In genomic region chr17:36120221-36120620, GRCh38 we compare ENCODE assay signal across 33 cellular contexts. TPM values are rescaled to one million over a fixed set of nuclear protein-coding genes. Genes with fewer than 3 reads are reported as not detected.
"Had no signal": no experiment of that assay in that cellular context is flagged by ENCODE, and none has a peak within 500 bp of the region (broad histone marks: within the 10 kb centered on the region; RNA-seq: fewer than 3 reads in every experiment).

No MANE protein-coding gene starts in this region.

- H3K9me3 Mint-ChIP-seq: activated B cell treated with CpG ODN at 0.5 μM for 24 hours; activated naive CD4-positive, alpha-beta T cell treated with anti-CD3 and anti-CD28 coated beads, Interleukin-2, amount 50 U/mL, for 72 hours had no signal

- H3K27ac Mint-ChIP-seq: activated B cell treated with CpG ODN at 0.5 μM for 24 hours; activated naive CD4-positive, alpha-beta T cell treated with anti-CD3 and anti-CD28 coated beads for 36 hours; activated naive CD4-positive, alpha-beta T cell treated with anti-CD3 and anti-CD28 coated beads, Interleukin-2, amount 50 U/mL, for 72 hours; activated T-helper 1 cell treated with anti-CD3 and anti-CD28 coated beads, Interleukin-12 subunit alpha, Interleukin-12 subunit beta, Interleukin-2, Interleukin-4 antibody, amounts not matched to agents 30 ng/mL and 10 ng/mL and 1 ng/mL, durations not matched to agents 14 hours and 24 hours and 36 hours; T-helper 1 cell treated with Interleukin-12 subunit alpha and Interleukin-12 subunit beta and Interleukin-4 antibody, amounts not matched to agents 30 μg/mL and 1 μg/mL, for 36 hours; T-helper 2 cell treated with Interferon-gamma antibody and Interleukin-4, amounts not matched to agents 5 μg/mL and 100 μg/mL, for 36 hours had no signal

- H3K4me3 Mint-ChIP-seq: activated B cell treated with CpG ODN at 0.5 μM for 24 hours; activated naive CD4-positive, alpha-beta T cell treated with anti-CD3 and anti-CD28 coated beads for 36 hours; activated T-helper 1 cell treated with anti-CD3 and anti-CD28 coated beads, Interleukin-12 subunit alpha, Interleukin-12 subunit beta, Interleukin-2, Interleukin-4 antibody, amounts not matched to agents 30 ng/mL and 10 ng/mL and 1 ng/mL, durations not matched to agents 14 hours and 24 hours and 36 hours; T-helper 1 cell treated with Interleukin-12 subunit alpha and Interleukin-12 subunit beta and Interleukin-4 antibody, amounts not matched to agents 30 μg/mL and 1 μg/mL, for 36 hours; T-helper 2 cell treated with Interferon-gamma antibody and Interleukin-4, amounts not matched to agents 5 μg/mL and 100 μg/mL, for 36 hours had no signal

- DNase-seq: activated B cell treated with CpG ODN at 0.5 μM for 24 hours; activated CD4-positive, alpha-beta T cell treated with anti-CD3 and anti-CD28 coated beads for 48 hours; activated CD4-positive, alpha-beta T cell treated with anti-CD3 and anti-CD28 coated beads, Interleukin-2, amount 50 U/mL, for 4 hours; activated CD4-positive, CD25-positive, alpha-beta regulatory T cell treated with anti-CD3 and anti-CD28 coated beads, Interleukin-2, amount 50 U/mL, for 72 hours; activated CD8-positive, alpha-beta memory T cell treated with anti-CD3 and anti-CD28 coated beads, Interleukin-2, amount 50 U/mL, for 4 hours; activated gamma-delta T cell treated with Interleukin-2 at 50 U/mL for 16 hours; activated naive CD4-positive, alpha-beta T cell treated with anti-CD3 and anti-CD28 coated beads for 36 hours; amniotic stem cell; aorta; body of pancreas; cerebellar nuclear complex; NCI-H1092 treated with DMSO at 0.1 percent for 48 hours; NCI-H1417; NCI-H146; NCI-H187; NCI-H2029 treated with DMSO at 0.1 percent for 48 hours; NCI-H2107; NCI-H2171; NCI-H510A; NCI-H526; NCI-H748 treated with DMSO at 0.1 percent for 48 hours; NK-92 treated with Interleukin-12 subunit alpha and Interleukin-12 subunit beta, amount 100 ng/mL, for 24 hours; PC-3; Peyer's patch; RPMI8226; SHP77 treated with DMSO at 0.1 percent for 48 hours; SK-N-SH had no signal

- ATAC-seq: activated naive CD4-positive, alpha-beta T cell treated with anti-CD3 and anti-CD28 coated beads, Interleukin-2, amount 50 U/mL, for 72 hours; body of pancreas; PC-3 had no signal

RNA-seq across cellular contexts. Expression of gene CCL4, which starts 16.6 kb away (rescaled TPM):
- total RNA-seq: body of pancreas, LHCN-M2, PC-3, SJSA1 had no signal

RNA-seq across cellular contexts. Expression of gene CCL3, which starts 30.3 kb away (rescaled TPM):
- total RNA-seq: body of pancreas, LHCN-M2, PC-3, SJSA1 had no signal

RNA-seq across cellular contexts. Expression of gene CCL18, which starts 56.1 kb away (rescaled TPM):
- total RNA-seq: activated B cell treated with CpG ODN at 0.5 μM for 24 hours; activated naive CD4-positive, alpha-beta T cell treated with anti-CD3 and anti-CD28 coated beads for 36 hours; activated T-helper 1 cell treated with anti-CD3 and anti-CD28 coated beads, Interleukin-12 subunit alpha, Interleukin-12 subunit beta, Interleukin-2, Interleukin-4 antibody, amounts not matched to agents 30 ng/mL and 10 ng/mL and 1 ng/mL, durations not matched to agents 14 hours and 24 hours and 36 hours; body of pancreas; LHCN-M2; PC-3; SJSA1 had no signal

RNA-seq across cellular contexts. Expression of gene TBC1D3B, which starts 56.2 kb away (rescaled TPM):
- total RNA-seq: body of pancreas had no signal
